Comparison of ENCODE assay signal across 8 cellular contexts in the genomic region with DNA sequence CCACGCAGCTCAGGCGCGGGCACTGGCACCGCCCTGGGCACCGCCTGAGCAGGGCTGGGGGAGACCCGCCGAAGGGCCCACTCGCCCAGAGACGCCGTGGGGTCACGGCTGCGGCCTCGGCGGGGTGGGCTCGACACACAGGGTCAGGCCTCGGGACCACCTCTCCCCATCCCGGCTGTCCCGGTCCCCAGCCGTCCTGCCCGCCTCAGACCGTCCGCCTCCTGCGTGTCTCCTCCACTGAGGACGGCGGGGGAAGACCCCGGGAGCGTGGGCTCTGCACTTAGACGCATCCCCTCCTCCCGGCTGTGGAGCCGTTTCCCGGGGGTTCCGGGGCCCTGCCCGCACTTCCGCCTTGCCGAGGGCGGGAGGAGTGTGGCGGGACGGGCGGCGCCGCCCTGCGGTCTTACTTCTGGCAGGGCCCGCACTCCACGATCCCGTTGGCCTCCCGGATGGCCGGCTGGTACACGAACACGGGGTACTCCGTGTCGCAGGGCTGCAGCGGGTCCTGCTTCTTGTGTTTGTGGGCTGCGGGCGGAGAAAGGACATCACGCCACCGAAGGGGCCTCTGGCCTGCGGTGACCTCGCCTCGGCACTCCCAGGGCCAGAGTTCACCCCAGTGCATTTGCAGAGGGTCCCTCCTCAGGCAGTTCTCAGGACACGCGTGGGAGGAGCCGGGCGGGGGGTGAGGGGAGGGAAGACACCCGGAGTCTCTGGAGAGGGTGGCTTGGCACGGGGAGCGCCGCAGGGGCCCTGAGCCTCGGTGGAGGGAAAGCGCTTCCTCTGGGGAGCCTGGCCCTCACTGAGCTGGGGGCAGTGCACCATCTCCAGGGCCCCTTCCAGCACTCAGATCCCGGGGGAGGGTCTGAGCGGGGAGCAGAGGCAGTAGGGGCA. TPM values are rescaled to one million over a fixed set of nuclear protein-coding genes. Genes with fewer than 3 reads are reported as not detected.
DNase-seq lines count a peak whose midpoint lies in the region; ATAC-seq and TF ChIP-seq lines count a peak whose summit lies in the region.

No MANE protein-coding gene starts in this region.

- WGBS in heart right ventricle, 2 donors = 34 to 54% methylated on average over 71 of the region's 71 CpGs

- DNase-seq in Karpas-422 = peak; percentile 73
- DNase-seq in activated effector memory CD4-positive, alpha-beta T cell treated with Interleukin-2 at 50 U/mL for 16 hours = peak; percentile 54
- peak; percentile 50 to 77 for DNase-seq in heart right ventricle
- DNase-seq in stimulated activated CD4-positive, alpha-beta T cell treated with anti-CD3 and anti-CD28 coated beads, Interleukin-12 subunit alpha, Interleukin-12 subunit beta, amount 100 ng/mL, for 24 hours (ENCODE audit: low read depth in 2 of 2) = peak; percentile 34 to 53
- no peak for DNase-seq in GOT3 (lab: John Stamatoyannopoulos, UW)
- DNase-seq in HuH-7 (ENCODE audit: low spot score) = no peak
- DNase-seq in NAMALWA (ENCODE audit: low spot score) = no peak

- H3K27me3 ChIP-seq in Karpas-422 (ENCODE audit: low read length) (no peaks in the 10 kb centered on the region), heart right ventricle (no peaks in the 10 kb centered on the region)

- H3K27ac ChIP-seq in Karpas-422 (ENCODE audit: low read length) = no peak overlapping the region
- H3K27ac ChIP-seq in heart right ventricle = peak overlapping the region; percentile 66 to 98 (median 86)

- peaks cover 54% of the 10 kb centered on the region for H3K4me1 ChIP-seq in Karpas-422 (ENCODE audit: low read length)
- H3K4me1 ChIP-seq in heart right ventricle = peaks cover 3 to 51% (median 30%) of the 10 kb centered on the region in 9 donors

- peak overlapping the region; percentile 63 for H2AFZ ChIP-seq in Karpas-422 (ENCODE audit: low read length)

- H3K9me2 ChIP-seq in Karpas-422 (replicated peaks; ENCODE audit: insufficient read depth, low read length) = no peaks in the 10 kb centered on the region

- H3K9ac ChIP-seq in Karpas-422 (ENCODE audit: low read length) = peak overlapping the region; percentile 78

- H3K36me3 ChIP-seq in Karpas-422 (ENCODE audit: insufficient read depth, low read length) (no peaks in the 10 kb centered on the region), heart right ventricle (no peaks in the 10 kb centered on the region)

- intact Hi-C loops in heart right ventricle (cut with DNase I) = loop anchor here (2.0 to 10.0 kb wide), 9 partner anchors 142 to 788 kb away; no protein-coding TSS in a partner anchor

- peak overlapping the region; percentile 85 for H3K4me2 ChIP-seq in Karpas-422 (ENCODE audit: low read depth, low read length, poor library complexity, severe bottlenecking)

- ATAC-seq in GM18907 (IDR thresholded peaks at IDR 0.05; ENCODE audit: unreplicated experiment) (peak; percentile 25), heart right ventricle (peak; percentile 14 to 57 (median 33))

- H3K79me2 ChIP-seq in Karpas-422 (ENCODE audit: low read length) = no peaks in the 10 kb centered on the region

- H4K20me1 ChIP-seq in Karpas-422 (ENCODE audit: insufficient read depth, low read depth, low read length) = no peaks in the 10 kb centered on the region

- peak overlapping the region; percentile 66 for H3K4me3 ChIP-seq in Karpas-422 (ENCODE audit: low read length)
- peak overlapping the region; percentile 24 to 75 (median 62) for H3K4me3 ChIP-seq in heart right ventricle

- H3K9me3 ChIP-seq in Karpas-422 (ENCODE audit: low read length) (no peaks in the 10 kb centered on the region), heart right ventricle (no peaks in the 10 kb centered on the region)

- peak in 1 of 9 donors; percentile 13 for TF ChIP-seq CTCF in heart right ventricle (IDR thresholded peaks at IDR 0.05)

RNA-seq across cellular contexts. Expression of a gene that starts 23.1 kb away (rescaled TPM):
- total RNA-seq in Karpas-422 (2014; rRNA removed; shearing (Covaris generic); ENCODE audit: low replicate concordance) = not detected in 2 replicates
- not detected for total RNA-seq in heart right ventricle
- polyA plus RNA-seq in heart right ventricle = not detected

Comparison
In these comparisons a context has a peak if more than half of its experiments do, and no peak if none do; other contexts are left out.
1. DNase-seq: peak in Karpas-422 (single experiment), activated effector memory CD4-positive, alpha-beta T cell treated with Interleukin-2 at 50 U/mL for 16 hours (single experiment), heart right ventricle (2 of 2) and stimulated activated CD4-positive, alpha-beta T cell treated with anti-CD3 and anti-CD28 coated beads, Interleukin-12 subunit alpha, Interleukin-12 subunit beta, amount 100 ng/mL, for 24 hours (2 of 2); none in GOT3 (single experiment), HuH-7 (single experiment) and NAMALWA (single experiment).